Comparison of ENCODE assay signal across 20 cellular contexts in genomic region chr4:175531405-175532091, GRCh38.
A peak's percentile ranks its signal among the peaks of the same experiment; 100 is the strongest.
DNase-seq lines count a peak whose midpoint lies in the region; ATAC-seq and TF ChIP-seq lines count a peak whose summit lies in the region.
"Had no signal": no experiment of that assay in that cellular context is flagged by ENCODE, and none has a peak within 500 bp of the region (broad histone marks: within the 10 kb centered on the region; RNA-seq: fewer than 3 reads in every experiment).

No MANE protein-coding gene starts in this region.

- H3F3A ChIP-seq in MM.1S (ENCODE audit: insufficient read depth, low read length) = no peaks in the 10 kb centered on the region

- no peak overlapping the region for H3K27ac ChIP-seq in MM.1S (ENCODE audit: low read length)
- H3K27ac ChIP-seq: heart left ventricle had no signal

- ATAC-seq in GM21825 (IDR thresholded peaks at IDR 0.05; ENCODE audit: unreplicated experiment) (no peak), GM18870 (IDR thresholded peaks at IDR 0.05; ENCODE audit: unreplicated experiment) (no peak)
- ATAC-seq: activated naive CD8-positive, alpha-beta T cell treated with anti-CD3 and anti-CD28 coated beads, Interleukin-2, amount 50 U/mL, for 24 hours; heart left ventricle; left lobe of liver; natural killer cell treated with Interleukin-12 subunit alpha and Interleukin-12 subunit beta and Interleukin-15 and Interleukin-18, amount 100 ng/mL, for 72 hours; right cardiac atrium; T-helper 17 cell had no signal

- H3K79me2 ChIP-seq in MM.1S (ENCODE audit: low read length) = no peaks in the 10 kb centered on the region

- H3K4me2 ChIP-seq in skeletal muscle satellite cell (ENCODE audit: low read length) (peak overlapping the region; percentile 39), MM.1S (ENCODE audit: low read depth, low read length) (no peak overlapping the region)

- no peaks in the 10 kb centered on the region for H3K9me2 ChIP-seq in MM.1S (replicated peaks; ENCODE audit: insufficient read depth, low read length)

- no peaks in the 10 kb centered on the region for H3K27me3 ChIP-seq in skeletal muscle satellite cell (ENCODE audit: control insufficient read depth, insufficient read depth, low read length)
- no peaks in the 10 kb centered on the region for H3K27me3 ChIP-seq in MM.1S (replicated peaks; ENCODE audit: insufficient read depth, low read length)
- H3K27me3 ChIP-seq: heart left ventricle had no signal

- H3K4me3 ChIP-seq in skeletal muscle satellite cell (ENCODE audit: low read length) = peak overlapping the region; percentile 25
- H3K4me3 ChIP-seq in MM.1S (ENCODE audit: low read length) = no peak overlapping the region
- H3K4me3 ChIP-seq: heart left ventricle had no signal

- no peak for TF ChIP-seq CTCF in MM.1S (IDR thresholded peaks at IDR 0.05; ENCODE audit: low read length)

- H3K4me1 ChIP-seq in skeletal muscle satellite cell (ENCODE audit: control insufficient read depth, insufficient read depth, low read length) (peaks cover 13% of the 10 kb centered on the region), MM.1S (ENCODE audit: low read length) (no peaks in the 10 kb centered on the region)
- H3K4me1 ChIP-seq: heart left ventricle had no signal

- H2AFZ ChIP-seq in MM.1S (ENCODE audit: low read length) = no peak overlapping the region

- H3K9ac ChIP-seq in skeletal muscle satellite cell (ENCODE audit: low read depth, low read length) (no peak overlapping the region), MM.1S (ENCODE audit: low read length) (no peak overlapping the region)

- DNase-seq in ELR (ENCODE audit: low read depth) = peak; percentile 79
- peak; percentile 5 for DNase-seq in RPMI7951 (ENCODE audit: low read depth)
- DNase-seq in fibroblast of peridontal ligament (ENCODE audit: extremely low read depth) = peak; percentile 80
- DNase-seq in D341Med (ENCODE audit: low spot score) = no peak
- no peak for DNase-seq in MM.1S
- DNase-seq: activated CD4-positive, alpha-beta T cell treated with anti-CD3 and anti-CD28 coated beads, Interleukin-2, amount 10 ng/mL, durations not matched to agents 24 days and 14 days; activated naive CD8-positive, alpha-beta T cell treated with anti-CD3 and anti-CD28 coated beads, Interleukin-2, amount 50 U/mL, for 24 hours; activated T-cell treated with anti-CD3 and anti-CD28 coated beads, Interleukin-2, amount 50 U/mL, for 24 hours; CD8-positive, alpha-beta memory T cell; heart left ventricle; NCI-H1436; NCI-H446 treated with DMSO at 0.1 percent for 48 hours; OCI-M1; right cardiac atrium; T-helper 17 cell had no signal

- H4K20me1 ChIP-seq in MM.1S (ENCODE audit: insufficient read depth, low read length) = no peaks in the 10 kb centered on the region

- H3K36me3 ChIP-seq in skeletal muscle satellite cell (ENCODE audit: insufficient read depth, low read length) (no peaks in the 10 kb centered on the region), MM.1S (replicated peaks; ENCODE audit: insufficient read depth, low read length) (no peaks in the 10 kb centered on the region)
- H3K36me3 ChIP-seq: heart left ventricle had no signal

- no peaks in the 10 kb centered on the region for H3K9me3 ChIP-seq in skeletal muscle satellite cell (replicated peaks; ENCODE audit: low read length)
- no peaks in the 10 kb centered on the region for H3K9me3 ChIP-seq in MM.1S (replicated peaks; ENCODE audit: insufficient read depth, low read length)

Comparison
In these comparisons a context has a peak if more than half of its experiments do, and no peak if none do; other contexts are left out.
1. DNase-seq: peak in ELR (single experiment), RPMI7951 (single experiment) and fibroblast of peridontal ligament (single experiment); none in D341Med (single experiment) and MM.1S (single experiment).